13 cellular contexts compared by ENCODE assay signal in the genomic region with DNA sequence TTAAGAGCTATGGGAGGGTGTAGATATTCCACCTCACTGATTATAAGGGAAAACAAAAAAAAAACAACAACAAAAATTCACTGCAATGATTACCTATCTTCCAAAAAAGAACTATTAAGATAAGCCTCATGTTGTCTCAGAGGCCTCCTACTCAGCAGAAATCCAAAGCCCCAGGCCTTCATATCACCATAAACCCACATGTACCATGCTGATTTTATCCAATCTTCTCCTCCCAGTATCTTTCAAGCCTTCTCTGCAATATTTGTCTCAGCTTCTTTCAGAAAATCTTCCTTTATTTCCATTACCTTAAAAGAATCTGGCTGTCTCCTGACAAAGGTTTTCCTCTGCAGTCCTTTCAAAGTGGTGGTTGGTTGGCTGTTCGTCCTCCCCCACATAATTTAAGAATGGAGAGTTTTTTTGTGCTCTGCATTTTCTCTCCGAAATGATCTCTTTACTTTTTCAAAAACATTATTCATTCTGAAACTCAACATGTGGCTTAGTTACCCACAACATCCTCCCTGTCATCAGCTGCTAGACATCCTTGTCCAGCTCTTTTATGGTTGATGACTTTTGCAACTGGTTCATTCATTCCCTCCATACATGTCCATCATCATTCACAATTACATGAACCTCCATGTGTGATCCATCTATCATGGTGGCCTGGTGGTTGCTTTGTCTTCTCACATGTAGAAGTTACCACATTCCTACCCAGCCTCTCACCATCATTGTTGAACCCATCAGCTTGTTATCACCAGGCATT. TPM values are rescaled to one million over a fixed set of nuclear protein-coding genes. Genes with fewer than 3 reads are reported as not detected.
DNase-seq lines count a peak whose midpoint lies in the region; ATAC-seq, FAIRE-seq and TF ChIP-seq lines count a peak whose summit lies in the region.
"Had no signal": no experiment of that assay in that cellular context is flagged by ENCODE, and none has a peak within 500 bp of the region (broad histone marks: within the 10 kb centered on the region; RNA-seq: fewer than 3 reads in every experiment).

No MANE protein-coding gene starts in this region.

- BruUV-seq in MCF 10A (replicated peaks; lab: Mats Ljungman, UMichigan), result no TSS peak

- FAIRE-seq in HTR-8/SVneo (lab: Jason Lieb, UNC), result no peak

- H3K27ac Mint-ChIP-seq in natural killer cell, result no peak overlapping the region
- no peak overlapping the region for H3K27ac Mint-ChIP-seq in MCF 10A (ENCODE audit: low read depth, unreplicated experiment)
- H3K27ac Mint-ChIP-seq: T-cell had no signal

- POLR2A ChIA-PET in MCF 10A (lab: Yijun Ruan, JAX), result no interaction called here

- H3K9me3 Mint-ChIP-seq in natural killer cell (peaks cover 2 to 6% of the 10 kb centered on the region in 2 donors), MCF 10A (ENCODE audit: unreplicated experiment) (no peaks in the 10 kb centered on the region)
- H3K9me3 Mint-ChIP-seq: T-cell had no signal

- DNase-seq in activated CD4-positive, CD25-positive, alpha-beta regulatory T cell (lab: John Stamatoyannopoulos, UW), result no peak
- DNase-seq in natural killer cell, result no peak
- no peak for DNase-seq in MCF 10A (ENCODE audit: unreplicated experiment)
- no peak for DNase-seq in HTR-8/SVneo (ENCODE audit: insufficient read length, low spot score)
- DNase-seq in iPS-NIHi7 (ENCODE audit: extremely low spot score), result no peak
- DNase-seq: effector CD8-positive, alpha-beta T cell; NCI-H1930; substantia nigra; T-cell had no signal

- intact Hi-C loops in natural killer cell (cut with micrococcal nuclease), result no loop called here
- intact Hi-C loops in MCF 10A (cut with micrococcal nuclease), result no loop called here

- H3K4me1 Mint-ChIP-seq in natural killer cell, result peaks cover 22 to 23% of the 10 kb centered on the region in 2 donors
- H3K4me1 Mint-ChIP-seq in MCF 10A (ENCODE audit: insufficient read depth, unreplicated experiment), result no peaks in the 10 kb centered on the region

- no peak for TF ChIP-seq CTCF in natural killer cell (IDR thresholded peaks at IDR 0.05)
- TF ChIP-seq CTCF in MCF 10A (IDR thresholded peaks at IDR 0.05; ENCODE audit: unreplicated experiment), result no peak

- H3K27me3 Mint-ChIP-seq in natural killer cell (ENCODE audit: low read depth in 2 of 2) (no peaks in the 10 kb centered on the region), MCF 10A (ENCODE audit: insufficient read depth, unreplicated experiment) (peaks cover 69% of the 10 kb centered on the region)

- CTCF ChIA-PET in MCF 10A (lab: Yijun Ruan, JAX), result interaction anchor here (0.6 kb wide), 3 partner anchors 10 to 366 kb away, joined by 3 to 6 read pairs (median 3); no protein-coding TSS in a partner anchor

- peak; percentile 55 to 68 for ATAC-seq in activated CD4-positive, CD25-positive, alpha-beta regulatory T cell treated with anti-CD3 and anti-CD28 coated beads, Interleukin-2, amount 50 U/mL, for 24 hours
- ATAC-seq in GM21717 (IDR thresholded peaks at IDR 0.05; ENCODE audit: unreplicated experiment), result peak; percentile 86
- ATAC-seq in HG03342 (IDR thresholded peaks at IDR 0.05; ENCODE audit: unreplicated experiment), result peak; percentile 76
- peak in 2 of 3 donors; percentile 31 to 45 for ATAC-seq in natural killer cell
- ATAC-seq: T-cell had no signal

- no peak overlapping the region for H3K4me3 Mint-ChIP-seq in natural killer cell
- no peak overlapping the region for H3K4me3 Mint-ChIP-seq in MCF 10A (ENCODE audit: unreplicated experiment)
- H3K4me3 Mint-ChIP-seq: T-cell had no signal

- H3K36me3 Mint-ChIP-seq in natural killer cell (no peaks in the 10 kb centered on the region), MCF 10A (ENCODE audit: insufficient read depth, unreplicated experiment) (no peaks in the 10 kb centered on the region)
- H3K36me3 Mint-ChIP-seq: T-cell had no signal

RNA-seq across cellular contexts. Expression of a gene that starts 2.9 kb away (rescaled TPM):
- not detected for total RNA-seq in natural killer cell
- not detected in 2 replicates for total RNA-seq in MCF 10A (2022)
- total RNA-seq: Daoy, T-cell had no signal

RNA-seq across cellular contexts. Expression of a gene that starts 50.1 kb away (rescaled TPM):
- total RNA-seq in natural killer cell, result not detected
- not detected in 2 replicates for total RNA-seq in MCF 10A (2022)
- total RNA-seq: Daoy, T-cell had no signal

RNA-seq across cellular contexts. Expression of a gene that starts 52.7 kb away (rescaled TPM):
- not detected for total RNA-seq in natural killer cell
- not detected in 2 replicates for total RNA-seq in MCF 10A (2022)
- total RNA-seq: Daoy, T-cell had no signal
